27 cellular contexts compared by ENCODE assay signal in genomic region chr15:47728886-47729285, GRCh38. TPM values are rescaled to one million over a fixed set of nuclear protein-coding genes. Genes with fewer than 3 reads are reported as not detected.
"Had no signal": no experiment of that assay in that cellular context is flagged by ENCODE, and none has a peak within 500 bp of the region (broad histone marks: within the 10 kb centered on the region; RNA-seq: fewer than 3 reads in every experiment).

No MANE protein-coding gene starts in this region.

- H3K36me3 Mint-ChIP-seq: naive thymus-derived CD4-positive, alpha-beta T cell; natural killer cell treated with Interleukin-12 subunit alpha and Interleukin-12 subunit beta and Interleukin-15 and Interleukin-18, amount 100 ng/mL, for 72 hours; stimulated activated memory B cell treated with anti-CD40 and anti-IgM and Interleukin-4, amounts not matched to agents 10 μg/mL and 1 μg/mL and 100 μg/mL, for 72 hours had no signal

- H3K4me3 Mint-ChIP-seq: mesothelial cell of epicardium; naive thymus-derived CD4-positive, alpha-beta T cell; natural killer cell treated with Interleukin-12 subunit alpha and Interleukin-12 subunit beta and Interleukin-15 and Interleukin-18, amount 100 ng/mL, for 72 hours; neural crest cell; stimulated activated memory B cell treated with anti-CD40 and anti-IgM and Interleukin-4, amounts not matched to agents 10 μg/mL and 1 μg/mL and 100 μg/mL, for 72 hours; stimulated activated naive CD8-positive, alpha-beta T cell treated with anti-CD3 and anti-CD28 coated beads, Interleukin-15, amount 100 ng/mL, for 72 hours; type B pancreatic cell had no signal

- H3K27ac ChIP-seq: left lung, pancreas, prostate gland, tibial nerve, uterus had no signal

- H3K27ac Mint-ChIP-seq: mesothelial cell of epicardium; naive thymus-derived CD4-positive, alpha-beta T cell; natural killer cell treated with Interleukin-12 subunit alpha and Interleukin-12 subunit beta and Interleukin-15 and Interleukin-18, amount 100 ng/mL, for 72 hours; stimulated activated memory B cell treated with anti-CD40 and anti-IgM and Interleukin-4, amounts not matched to agents 10 μg/mL and 1 μg/mL and 100 μg/mL, for 72 hours; stimulated activated naive CD8-positive, alpha-beta T cell treated with anti-CD3 and anti-CD28 coated beads, Interleukin-15, amount 100 ng/mL, for 72 hours; type B pancreatic cell had no signal

- DNase-seq: hippocampal formation; kidney glomerular epithelial cell; left cardiac atrium; left lung; mesendoderm; naive thymus-derived CD4-positive, alpha-beta T cell; nucleus accumbens; pancreas; posterior cingulate gyrus; stimulated activated CD4-positive, alpha-beta T cell treated with anti-CD3 and anti-CD28 coated beads, Interleukin-1b, Interleukin-23, amount 100 ng/mL, for 48 hours; stimulated activated CD4-positive, alpha-beta T cell treated with anti-CD3 and anti-CD28 coated beads, Interleukin-2, amount 100 ng/mL, for 48 hours; stimulated activated CD4-positive, alpha-beta T cell treated with anti-CD3 and anti-CD28 coated beads, Interleukin-4, amount 100 ng/mL, for 4 hours; stimulated activated CD8-positive, alpha-beta memory T cell treated with anti-CD3 and anti-CD28 coated beads, Interleukin-4, amount 100 ng/mL, for 48 hours; stimulated activated naive CD4-positive, alpha-beta T cell treated with Interleukin-2 at 50 U/mL for 16 hours; stimulated activated naive CD8-positive, alpha-beta T cell treated with anti-CD3 and anti-CD28 coated beads, Interleukin-15, amount 100 ng/mL, for 72 hours; substantia nigra; uterus had no signal

- H3K9me3 Mint-ChIP-seq: mesothelial cell of epicardium; natural killer cell treated with Interleukin-12 subunit alpha and Interleukin-12 subunit beta and Interleukin-15 and Interleukin-18, amount 100 ng/mL, for 72 hours; neural crest cell; stimulated activated memory B cell treated with anti-CD40 and anti-IgM and Interleukin-4, amounts not matched to agents 10 μg/mL and 1 μg/mL and 100 μg/mL, for 72 hours; type B pancreatic cell had no signal

- H3K4me3 ChIP-seq: left lung, lung, pancreas, prostate gland, smooth muscle cell, tibial nerve, uterus had no signal

- H3K36me3 ChIP-seq: left lung, pancreas, prostate gland, tibial nerve, uterus had no signal

- H3K9me3 ChIP-seq: left lung, pancreas, prostate gland, tibial nerve, uterus had no signal

- H3K4me1 Mint-ChIP-seq: naive thymus-derived CD4-positive, alpha-beta T cell; neural crest cell; stimulated activated memory B cell treated with anti-CD40 and anti-IgM and Interleukin-4, amounts not matched to agents 10 μg/mL and 1 μg/mL and 100 μg/mL, for 72 hours; stimulated activated naive CD8-positive, alpha-beta T cell treated with anti-CD3 and anti-CD28 coated beads, Interleukin-15, amount 100 ng/mL, for 72 hours had no signal

- H3K27me3 ChIP-seq: left lung, pancreas, tibial nerve, uterus had no signal

- H3K4me1 ChIP-seq: left lung, prostate gland, uterus had no signal

- ATAC-seq: left cardiac atrium; left lung; naive thymus-derived CD4-positive, alpha-beta T cell; natural killer cell treated with Interleukin-12 subunit alpha and Interleukin-12 subunit beta and Interleukin-15 and Interleukin-18, amount 100 ng/mL, for 72 hours; pancreas; sciatic nerve; stimulated activated memory B cell treated with anti-CD40 and anti-IgM and Interleukin-4, amounts not matched to agents 10 μg/mL and 1 μg/mL and 100 μg/mL, for 72 hours; stimulated activated naive CD8-positive, alpha-beta T cell treated with anti-CD3 and anti-CD28 coated beads, Interleukin-15, amount 100 ng/mL, for 72 hours had no signal

RNA-seq across cellular contexts. Expression of gene SEMA6D, which starts 11.6 kb away (rescaled TPM):
- total RNA-seq: naive thymus-derived CD4-positive, alpha-beta T cell; natural killer cell treated with Interleukin-12 subunit alpha and Interleukin-12 subunit beta and Interleukin-15 and Interleukin-18, amount 100 ng/mL, for 72 hours had no signal
- polyA plus RNA-seq: naive thymus-derived CD4-positive, alpha-beta T cell had no signal
